In genomic region chr1:94395231-94395630, GRCh38 we compare ENCODE assay signal across 28 cellular contexts.
"Had no signal": no experiment of that assay in that cellular context is flagged by ENCODE, and none has a peak within 500 bp of the region (broad histone marks: within the 10 kb centered on the region; RNA-seq: fewer than 3 reads in every experiment).

No MANE protein-coding gene starts in this region.

- H3K36me3 ChIP-seq: colonic mucosa, gastrocnemius medialis, heart right ventricle, left ventricle myocardium inferior, lower lobe of right lung, spleen, tibial nerve, upper lobe of right lung, vagina had no signal

- H3K27me3 Mint-ChIP-seq: stimulated activated naive CD8-positive, alpha-beta T cell treated with anti-CD3 and anti-CD28 coated beads, Interleukin-15, amount 100 ng/mL, for 72 hours had no signal

- H3K9ac ChIP-seq: parathyroid adenoma had no signal

- H3K9me3 Mint-ChIP-seq: immature natural killer cell; memory B cell; stimulated activated memory B cell treated with anti-CD40 and anti-IgM and Interleukin-4, amounts not matched to agents 10 μg/mL and 1 μg/mL and 100 μg/mL, for 72 hours; stimulated activated naive CD8-positive, alpha-beta T cell treated with anti-CD3 and anti-CD28 coated beads, Interleukin-15, amount 100 ng/mL, for 72 hours had no signal

- DNase-seq: colonic mucosa; dermis blood vessel endothelial cell; gastrocnemius medialis; heart right ventricle; hypothalamus; immature natural killer cell; kidney; left cardiac atrium; left ventricle myocardium inferior; lower lobe of right lung; midbrain; naive B cell; psoas muscle; retina; spleen; stimulated activated CD4-positive, alpha-beta T cell treated with anti-CD3 and anti-CD28 coated beads, Interleukin-15, amount 100 ng/mL, for 24 hours; stimulated activated CD4-positive, alpha-beta T cell treated with anti-CD3 and anti-CD28 coated beads, Interleukin-1b, Interleukin-23, amount 100 ng/mL, for 48 hours; stimulated activated CD4-positive, alpha-beta T cell treated with anti-CD3 and anti-CD28 coated beads, Interleukin-4, amount 100 ng/mL, for 24 hours; stimulated activated naive CD8-positive, alpha-beta T cell treated with anti-CD3 and anti-CD28 coated beads, Interleukin-15, amount 100 ng/mL, for 72 hours; testis; upper lobe of right lung had no signal

- H3K4me1 Mint-ChIP-seq: immature natural killer cell; memory B cell; naive B cell; nephron; stimulated activated memory B cell treated with anti-CD40 and anti-IgM and Interleukin-4, amounts not matched to agents 10 μg/mL and 1 μg/mL and 100 μg/mL, for 72 hours; stimulated activated naive CD8-positive, alpha-beta T cell treated with anti-CD3 and anti-CD28 coated beads, Interleukin-15, amount 100 ng/mL, for 72 hours had no signal

- H3K79me2 ChIP-seq: parathyroid adenoma had no signal

- H3K4me1 ChIP-seq: colonic mucosa, gastrocnemius medialis, heart right ventricle, lower lobe of right lung, parathyroid adenoma, psoas muscle, spleen, testis, tibial nerve, upper lobe of right lung, vagina had no signal

- H3K4me3 Mint-ChIP-seq: immature natural killer cell; memory B cell; naive B cell; nephron; stimulated activated memory B cell treated with anti-CD40 and anti-IgM and Interleukin-4, amounts not matched to agents 10 μg/mL and 1 μg/mL and 100 μg/mL, for 72 hours; stimulated activated naive CD8-positive, alpha-beta T cell treated with anti-CD3 and anti-CD28 coated beads, Interleukin-15, amount 100 ng/mL, for 72 hours had no signal

- H3K27ac Mint-ChIP-seq: immature natural killer cell; memory B cell; naive B cell; stimulated activated memory B cell treated with anti-CD40 and anti-IgM and Interleukin-4, amounts not matched to agents 10 μg/mL and 1 μg/mL and 100 μg/mL, for 72 hours; stimulated activated naive CD8-positive, alpha-beta T cell treated with anti-CD3 and anti-CD28 coated beads, Interleukin-15, amount 100 ng/mL, for 72 hours had no signal

- H3K4me3 ChIP-seq: colonic mucosa, gastrocnemius medialis, heart right ventricle, left ventricle myocardium inferior, lower lobe of right lung, psoas muscle, spleen, testis, tibial nerve, upper lobe of right lung, vagina had no signal

- ATAC-seq: gastrocnemius medialis; heart right ventricle; left cardiac atrium; lower lobe of right lung; psoas muscle; sciatic nerve; stimulated activated naive CD8-positive, alpha-beta T cell treated with anti-CD3 and anti-CD28 coated beads, Interleukin-15, amount 100 ng/mL, for 72 hours; upper lobe of right lung had no signal

- H3K27me3 ChIP-seq: colonic mucosa, gastrocnemius medialis, heart right ventricle, testis, tibial nerve, upper lobe of right lung, vagina had no signal

- H2AFZ ChIP-seq: parathyroid adenoma had no signal

- H3K27ac ChIP-seq: colonic mucosa, gastrocnemius medialis, heart right ventricle, left ventricle myocardium inferior, lower lobe of right lung, parathyroid adenoma, psoas muscle, spleen, testis, tibial nerve, upper lobe of right lung, vagina had no signal

- H3K36me3 Mint-ChIP-seq: immature natural killer cell; memory B cell; naive B cell; stimulated activated memory B cell treated with anti-CD40 and anti-IgM and Interleukin-4, amounts not matched to agents 10 μg/mL and 1 μg/mL and 100 μg/mL, for 72 hours had no signal

- H3K9me3 ChIP-seq: colonic mucosa, gastrocnemius medialis, heart right ventricle, left ventricle myocardium inferior, lower lobe of right lung, psoas muscle, testis, tibial nerve, upper lobe of right lung, vagina had no signal
